Comparison of ENCODE assay signal across 9 cellular contexts in the genomic region with DNA sequence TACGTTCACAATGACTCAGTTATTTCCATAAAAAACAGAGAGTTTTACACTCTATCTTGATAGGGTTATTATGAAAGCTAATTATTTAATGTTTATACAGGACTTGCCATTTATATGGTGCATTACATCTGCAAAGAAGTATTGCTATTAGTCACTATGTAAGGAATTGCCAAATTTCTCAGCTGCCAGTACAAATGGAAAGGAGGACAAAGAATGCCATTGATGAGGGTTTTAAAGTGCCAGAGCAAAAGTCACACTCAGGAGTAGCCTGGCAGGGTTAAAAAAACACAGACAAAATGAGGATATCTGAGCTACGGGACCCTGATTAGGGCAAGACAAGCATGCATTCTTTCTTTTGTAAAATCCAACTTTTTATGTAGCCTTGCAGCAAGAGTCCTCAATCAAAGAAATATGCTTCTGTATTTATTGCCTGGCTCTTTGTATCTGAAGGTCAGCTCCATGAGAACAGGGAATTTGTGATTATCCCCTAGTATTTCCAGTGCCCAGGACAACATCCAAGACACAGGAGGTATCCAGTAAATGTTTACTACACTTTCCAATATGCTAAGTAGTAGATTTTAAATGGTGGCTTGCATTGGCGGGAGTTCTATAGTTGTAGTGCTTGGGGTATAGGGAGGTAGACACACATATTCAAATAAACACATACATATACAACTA.
A peak's percentile ranks its signal among the peaks of the same experiment; 100 is the strongest.
DNase-seq lines count a peak whose midpoint lies in the region; ATAC-seq and TF ChIP-seq lines count a peak whose summit lies in the region.
"Had no signal": no experiment of that assay in that cellular context is flagged by ENCODE, and none has a peak within 500 bp of the region (broad histone marks: within the 10 kb centered on the region; RNA-seq: fewer than 3 reads in every experiment).

No MANE protein-coding gene starts in this region.

- no peak for TF ChIP-seq CTCF in fibroblast of pulmonary artery (IDR thresholded peaks at IDR 0.05; ENCODE audit: low read length, missing control alignments)

- H3K4me3 ChIP-seq in fibroblast of pulmonary artery (replicated peaks; ENCODE audit: low read depth, low read length) = no peak overlapping the region

- ATAC-seq in SK-N-SH treated with all-trans-retinoic acid at 6 μM for 48 hours = peak; percentile 41; the same call in 2 of the 3 replicates
- ATAC-seq in GM21529 (IDR thresholded peaks at IDR 0.05; ENCODE audit: unreplicated experiment) = no peak

- DNase-seq in GM04503 (ENCODE audit: low read depth) = peak; percentile 51
- DNase-seq in fibroblast of pulmonary artery (ENCODE audit: low read depth) = peak; percentile 66
- peak; percentile 9 for DNase-seq in renal cortical epithelial cell (ENCODE audit: low read depth)
- DNase-seq in NCI-H1930 (lab: John Stamatoyannopoulos, UW) = no peak
- DNase-seq in NCI-H510A (lab: John Stamatoyannopoulos, UW) = no peak
- DNase-seq: naive B cell; stimulated activated CD4-positive, alpha-beta T cell treated with anti-CD3 and anti-CD28 coated beads, Interleukin-12 subunit alpha, Interleukin-12 subunit beta, amount 100 ng/mL, for 4 hours had no signal

TF ChIP-seq in SK-N-SH treated with all-trans-retinoic acid at 6 μM for 48 hours, 23 proteins besides CTCF, POLR2A, EP300 and RAD21:
- TF ChIP-seq ISL1 (CRISPR knock-in tag; IDR thresholded peaks at IDR 0.05) (peak; percentile 77), ZNF8 (CRISPR knock-in tag; IDR thresholded peaks at IDR 0.05) (no peak), CSDC2 (CRISPR knock-in tag; IDR thresholded peaks at IDR 0.05) (no peak), GLIS3 (CRISPR knock-in tag; IDR thresholded peaks at IDR 0.05) (0 out of 2 replicates have a peak, but pooled peaks have one; percentile 22), PPARA (CRISPR knock-in tag; IDR thresholded peaks at IDR 0.05; ENCODE audit: borderline replicate concordance) (no peak)
- TF ChIP-seq, protein P1, sequence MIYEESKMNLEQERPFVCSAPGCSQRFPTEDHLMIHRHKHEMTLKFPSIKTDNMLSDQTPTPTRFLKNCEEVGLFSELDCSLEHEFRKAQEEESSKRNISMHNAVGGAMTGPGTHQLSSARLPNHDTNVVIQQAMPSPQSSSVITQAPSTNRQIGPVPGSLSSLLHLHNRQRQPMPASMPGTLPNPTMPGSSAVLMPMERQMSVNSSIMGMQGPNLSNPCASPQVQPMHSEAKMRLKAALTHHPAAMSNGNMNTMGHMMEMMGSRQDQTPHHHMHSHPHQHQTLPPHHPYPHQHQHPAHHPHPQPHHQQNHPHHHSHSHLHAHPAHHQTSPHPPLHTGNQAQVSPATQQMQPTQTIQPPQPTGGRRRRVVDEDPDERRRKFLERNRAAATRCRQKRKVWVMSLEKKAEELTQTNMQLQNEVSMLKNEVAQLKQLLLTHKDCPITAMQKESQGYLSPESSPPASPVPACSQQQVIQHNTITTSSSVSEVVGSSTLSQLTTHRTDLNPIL (CRISPR knock-in tag; IDR thresholded peaks at IDR 0.05; ENCODE audit: low read depth) = peak; percentile 74; the same call in 1 of the 2 replicates

Comparison
In these comparisons a context has a peak if more than half of its experiments do, and no peak if none do; other contexts are left out.
1. DNase-seq: peak in GM04503 (single experiment), fibroblast of pulmonary artery (single experiment) and renal cortical epithelial cell (single experiment); none in NCI-H1930 (0 of 2) and NCI-H510A (single experiment).